ENCODE assay signal across 1 cellular context in genomic region chr5:135009736-135010501, GRCh38.
TF ChIP-seq lines count a peak whose summit lies in the region.

No MANE protein-coding gene starts in this region.

TF ChIP-seq in SK-N-SH treated with all-trans-retinoic acid at 6 μM for 48 hours, 23 proteins besides CTCF, POLR2A, EP300 and RAD21 (continued from another document):
- TF ChIP-seq CSRNP3 (CRISPR knock-in tag; IDR thresholded peaks at IDR 0.05) (no peak), ZNF565 (CRISPR knock-in tag; conservative IDR thresholded peaks at IDR 0.05; ENCODE audit: low read depth) (no peak), ARNTL (CRISPR knock-in tag; IDR thresholded peaks at IDR 0.05; ENCODE audit: borderline replicate concordance, low read depth) (no peak), POU6F1 (CRISPR knock-in tag; IDR thresholded peaks at IDR 0.05; ENCODE audit: borderline replicate concordance, low read depth) (no peak), ESRRG (CRISPR knock-in tag; IDR thresholded peaks at IDR 0.05) (no peak)
